ENCODE assay signal across 20 cellular contexts in the genomic region with DNA sequence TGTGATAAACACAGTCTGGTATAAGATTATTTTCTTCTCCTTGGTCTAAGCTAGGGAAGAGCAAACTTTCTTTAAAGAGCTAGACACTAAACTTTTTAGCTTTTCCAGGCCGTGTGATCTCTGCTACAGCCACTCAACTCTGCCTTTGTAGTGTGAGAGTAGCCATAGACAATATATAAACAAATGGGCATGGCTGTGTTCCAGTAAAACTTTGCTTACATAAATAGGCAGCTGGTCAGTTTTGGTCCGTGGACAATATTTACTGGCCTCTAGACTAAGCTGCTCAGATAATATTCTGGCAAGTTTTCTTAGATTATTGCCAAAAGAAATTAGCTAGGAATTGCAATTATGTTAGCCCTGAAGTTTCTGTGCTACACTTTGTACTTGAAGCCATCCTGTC.
"Had no signal": no experiment of that assay in that cellular context is flagged by ENCODE, and none has a peak within 500 bp of the region (broad histone marks: within the 10 kb centered on the region; RNA-seq: fewer than 3 reads in every experiment).

No MANE protein-coding gene starts in this region.

- H3K4me3 Mint-ChIP-seq: dendritic cell treated with granulocyte-macrophage colony-stimulating factor and Interleukin-4, amounts not matched to agents 40 ng/mL and 50 ng/mL, for 4 days; effector memory CD8-positive, alpha-beta T cell; immature natural killer cell; naive thymus-derived CD4-positive, alpha-beta T cell; nephron progenitor cell had no signal

- H3K9me3 Mint-ChIP-seq: dendritic cell treated with granulocyte-macrophage colony-stimulating factor and Interleukin-4, amounts not matched to agents 40 ng/mL and 50 ng/mL, for 4 days had no signal

- DNase-seq: effector memory CD8-positive, alpha-beta T cell; esophagus squamous epithelium; foreskin keratinocyte; immature natural killer cell; left lung; mesendoderm; naive thymus-derived CD4-positive, alpha-beta T cell; nephron progenitor cell; small intestine; stimulated activated CD4-positive, alpha-beta T cell treated with anti-CD3 and anti-CD28 coated beads, Interleukin-12 subunit alpha, Interleukin-12 subunit beta, amount 100 ng/mL, for 4 hours; stimulated activated naive CD4-positive, alpha-beta T cell; stomach; substantia nigra; trophoblast cell; uterus had no signal

- H3K27me3 ChIP-seq: esophagus squamous epithelium, foreskin keratinocyte, left lung, neutrophil, right atrium auricular region, stomach, uterus had no signal

- H3K36me3 ChIP-seq: esophagus squamous epithelium, left lung, neutrophil, right atrium auricular region, stomach, uterus had no signal

- FAIRE-seq: keratinocyte, small intestine had no signal

- H3K27ac ChIP-seq: esophagus squamous epithelium, foreskin keratinocyte, left lung, neutrophil, right atrium auricular region, stomach, uterus had no signal

- H3K4me1 Mint-ChIP-seq: immature natural killer cell; naive thymus-derived CD4-positive, alpha-beta T cell; nephron progenitor cell had no signal

- H3K27me3 Mint-ChIP-seq: dendritic cell treated with granulocyte-macrophage colony-stimulating factor and Interleukin-4, amounts not matched to agents 40 ng/mL and 50 ng/mL, for 4 days; effector memory CD8-positive, alpha-beta T cell; naive thymus-derived CD4-positive, alpha-beta T cell had no signal

- H3K36me3 Mint-ChIP-seq: naive thymus-derived CD4-positive, alpha-beta T cell had no signal

- H3K4me3 ChIP-seq: esophagus squamous epithelium, left lung, lung, right atrium auricular region, stomach, uterus had no signal

- H3K27ac Mint-ChIP-seq: dendritic cell treated with granulocyte-macrophage colony-stimulating factor and Interleukin-4, amounts not matched to agents 40 ng/mL and 50 ng/mL, for 4 days; effector memory CD8-positive, alpha-beta T cell; immature natural killer cell; naive thymus-derived CD4-positive, alpha-beta T cell; nephron progenitor cell had no signal

- H3K4me1 ChIP-seq: esophagus squamous epithelium, foreskin keratinocyte, left lung, right atrium auricular region, uterus had no signal

- ATAC-seq: effector memory CD8-positive, alpha-beta T cell; foreskin keratinocyte; left lung; naive thymus-derived CD4-positive, alpha-beta T cell had no signal

- H3K9me3 ChIP-seq: esophagus squamous epithelium, neutrophil, right atrium auricular region, stomach, uterus had no signal
